Comparison of ENCODE assay signal across 11 cellular contexts in the genomic region with DNA sequence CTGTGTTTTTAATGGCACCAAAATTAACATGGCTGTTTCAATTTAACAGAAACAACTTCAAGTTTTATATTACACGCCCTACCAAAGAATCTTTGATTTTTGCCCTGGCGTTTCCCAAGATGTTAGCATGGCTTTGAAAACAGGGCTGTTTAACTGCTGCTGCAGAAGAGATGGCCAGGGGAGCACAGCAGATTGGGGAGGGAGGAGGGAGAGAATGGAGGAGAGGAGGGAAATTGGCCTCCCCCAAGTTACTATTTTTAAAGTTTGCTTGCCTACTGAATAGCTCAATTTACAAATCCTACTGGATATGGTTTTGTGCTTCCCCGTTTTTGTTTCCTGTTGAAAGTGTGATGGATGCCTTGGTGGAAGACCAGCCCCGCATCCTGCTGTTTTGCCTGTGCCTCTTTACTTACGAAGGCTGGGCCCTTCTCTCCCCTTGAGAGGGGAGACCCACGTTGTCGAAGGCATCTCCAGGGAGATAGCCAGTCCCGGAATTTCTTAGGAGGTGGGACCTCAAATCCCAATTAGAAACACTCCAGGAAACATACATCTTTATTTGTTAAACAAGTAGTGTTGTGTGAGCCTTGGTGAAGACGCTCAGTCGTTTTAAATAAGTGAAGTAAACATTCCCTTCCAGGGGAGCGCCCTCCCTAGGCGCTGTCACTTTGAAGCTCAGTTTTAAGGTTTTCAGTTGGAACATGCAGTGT.
DNase-seq lines count a peak whose midpoint lies in the region; ATAC-seq, FAIRE-seq and TF ChIP-seq lines count a peak whose summit lies in the region.
"Had no signal": no experiment of that assay in that cellular context is flagged by ENCODE, and none has a peak within 500 bp of the region (broad histone marks: within the 10 kb centered on the region; RNA-seq: fewer than 3 reads in every experiment).

No MANE protein-coding gene starts in this region.

- H3K4me1 ChIP-seq in Caco-2 (peaks cover 33% of the 10 kb centered on the region), rectal smooth muscle tissue (ENCODE audit: control insufficient read depth, insufficient read depth, low read length) (peaks cover 3% of the 10 kb centered on the region)

- peak overlapping the region; percentile 59 for H3K27ac Mint-ChIP-seq in Caco-2 (ENCODE audit: unreplicated experiment)
- peak overlapping the region in 4 of 5 experiments; percentile 33 to 84 (median 76) for H3K27ac Mint-ChIP-seq in brain
- no peak overlapping the region for H3K27ac Mint-ChIP-seq in activated T-helper 1 cell treated with anti-CD3 and anti-CD28 coated beads, Interleukin-12 subunit alpha, Interleukin-12 subunit beta, Interleukin-2, Interleukin-4 antibody, amounts not matched to agents 30 ng/mL and 10 ng/mL and 1 ng/mL, durations not matched to agents 14 hours and 24 hours and 36 hours
- H3K27ac Mint-ChIP-seq: activated naive CD8-positive, alpha-beta T cell had no signal

- no TSS peak for BruUV-seq in Caco-2 (replicated peaks; lab: Mats Ljungman, UMichigan)

- CTCF ChIA-PET in Caco-2 (lab: Charles Lee): no interaction called here

- no peaks in the 10 kb centered on the region for H3K36me3 ChIP-seq in Caco-2 (ENCODE audit: control insufficient read depth, insufficient read depth, low read length)
- H3K36me3 ChIP-seq in rectal smooth muscle tissue (ENCODE audit: control insufficient read depth, insufficient read depth, low read length): no peaks in the 10 kb centered on the region

- H3K9me3 Mint-ChIP-seq in Caco-2 (ENCODE audit: unreplicated experiment): no peaks in the 10 kb centered on the region
- H3K9me3 Mint-ChIP-seq in brain: no peaks in the 10 kb centered on the region
- no peaks in the 10 kb centered on the region for H3K9me3 Mint-ChIP-seq in activated T-helper 1 cell treated with anti-CD3 and anti-CD28 coated beads, Interleukin-12 subunit alpha, Interleukin-12 subunit beta, Interleukin-2, Interleukin-4 antibody, amounts not matched to agents 30 ng/mL and 10 ng/mL and 1 ng/mL, durations not matched to agents 14 hours and 24 hours and 36 hours

- no peak for FAIRE-seq in RCC 7860 (lab: Jason Lieb, UNC)

- no peaks in the 10 kb centered on the region for H3K27me3 Mint-ChIP-seq in Caco-2 (ENCODE audit: insufficient read depth, unreplicated experiment)
- no peaks in the 10 kb centered on the region for H3K27me3 Mint-ChIP-seq in brain
- H3K27me3 Mint-ChIP-seq in activated T-helper 1 cell treated with anti-CD3 and anti-CD28 coated beads, Interleukin-12 subunit alpha, Interleukin-12 subunit beta, Interleukin-2, Interleukin-4 antibody, amounts not matched to agents 30 ng/mL and 10 ng/mL and 1 ng/mL, durations not matched to agents 14 hours and 24 hours and 36 hours (ENCODE audit: insufficient read depth): peaks cover 4% of the 10 kb centered on the region
- H3K27me3 Mint-ChIP-seq: activated naive CD8-positive, alpha-beta T cell had no signal

- H3K27ac ChIP-seq in rectal smooth muscle tissue (ENCODE audit: low read depth, low read length): no peak overlapping the region

- ATAC-seq in HG02610 (IDR thresholded peaks at IDR 0.05; ENCODE audit: unreplicated experiment): no peak
- ATAC-seq: SK-N-SH treated with all-trans-retinoic acid at 6 μM for 48 hours had no signal

- H3K36me3 Mint-ChIP-seq in Caco-2 (ENCODE audit: insufficient read depth, unreplicated experiment): peaks cover 16% of the 10 kb centered on the region
- H3K36me3 Mint-ChIP-seq in brain: peaks cover 57% of the 10 kb centered on the region
- H3K36me3 Mint-ChIP-seq in activated T-helper 1 cell treated with anti-CD3 and anti-CD28 coated beads, Interleukin-12 subunit alpha, Interleukin-12 subunit beta, Interleukin-2, Interleukin-4 antibody, amounts not matched to agents 30 ng/mL and 10 ng/mL and 1 ng/mL, durations not matched to agents 14 hours and 24 hours and 36 hours (ENCODE audit: low read depth): peaks cover 11% of the 10 kb centered on the region

- H3K4me1 Mint-ChIP-seq in Caco-2 (ENCODE audit: low read depth, unreplicated experiment) (peaks cover 44% of the 10 kb centered on the region), brain (peaks cover 70% of the 10 kb centered on the region)
- H3K4me1 Mint-ChIP-seq in activated T-helper 1 cell treated with anti-CD3 and anti-CD28 coated beads, Interleukin-12 subunit alpha, Interleukin-12 subunit beta, Interleukin-2, Interleukin-4 antibody, amounts not matched to agents 30 ng/mL and 10 ng/mL and 1 ng/mL, durations not matched to agents 14 hours and 24 hours and 36 hours (ENCODE audit: low read depth): peaks cover 15% of the 10 kb centered on the region

- no peak overlapping the region for H3K4me3 ChIP-seq in Caco-2 (ENCODE audit: low read depth, low read length)
- H3K4me3 ChIP-seq in rectal smooth muscle tissue (ENCODE audit: low read length): peak overlapping the region; percentile 7

- DNase-seq in Caco-2 (no peak), iPS-NIHi11 (ENCODE audit: low spot score) (peak; percentile 51), RCC 7860 (ENCODE audit: low spot score) (no peak), NCI-H146 (lab: John Stamatoyannopoulos, UW) (no peak)
- no peak for DNase-seq in activated T-helper 1 cell treated with anti-CD3 and anti-CD28 coated beads, Interleukin-12 subunit alpha, Interleukin-12 subunit beta, Interleukin-2, Interleukin-4 antibody, amounts not matched to agents 30 ng/mL and 10 ng/mL and 1 ng/mL, durations not matched to agents 14 hours and 24 hours and 36 hours (ENCODE audit: low spot score)
- DNase-seq: cerebellar nuclear complex had no signal

- H3K9ac ChIP-seq in rectal smooth muscle tissue (ENCODE audit: low read length): no peak overlapping the region

- H3K9me3 ChIP-seq in Caco-2: no peaks in the 10 kb centered on the region

- H3K27me3 ChIP-seq in Caco-2 (replicated peaks; ENCODE audit: control insufficient read depth, insufficient read depth, low read length) (no peaks in the 10 kb centered on the region), rectal smooth muscle tissue (ENCODE audit: control insufficient read depth, insufficient read depth, low read length) (no peaks in the 10 kb centered on the region)

- POLR2A ChIA-PET in Caco-2 (lab: Charles Lee): no interaction called here

- H3K4me3 Mint-ChIP-seq in Caco-2 (ENCODE audit: unreplicated experiment): no peak overlapping the region
- peak overlapping the region; percentile 5 to 61 (median 34) for H3K4me3 Mint-ChIP-seq in brain
- no peak overlapping the region for H3K4me3 Mint-ChIP-seq in activated T-helper 1 cell treated with anti-CD3 and anti-CD28 coated beads, Interleukin-12 subunit alpha, Interleukin-12 subunit beta, Interleukin-2, Interleukin-4 antibody, amounts not matched to agents 30 ng/mL and 10 ng/mL and 1 ng/mL, durations not matched to agents 14 hours and 24 hours and 36 hours
- H3K4me3 Mint-ChIP-seq: activated naive CD8-positive, alpha-beta T cell had no signal

- intact Hi-C loops in Caco-2 (cut with micrococcal nuclease; ENCODE audit: unreplicated experiment): loop anchor here (5.0 kb wide), 1 partner anchor 87 kb away; no protein-coding TSS in a partner anchor
- intact Hi-C loops in activated T-helper 1 cell treated with anti-CD3 and anti-CD28 coated beads, Interleukin-12 subunit alpha, Interleukin-12 subunit beta, Interleukin-2, Interleukin-4 antibody, amounts not matched to agents 30 ng/mL and 10 ng/mL and 1 ng/mL, durations not matched to agents 14 hours and 24 hours and 36 hours (cut with micrococcal nuclease): no loop called here

- TF ChIP-seq CTCF in Caco-2 (IDR thresholded peaks at IDR 0.05; ENCODE audit: insufficient read depth in 1 of 2, low read depth in 1 of 2, low read length in 1 of 2, severe bottlenecking in 1 of 2, unreplicated experiment in 1 of 2): no peak
- TF ChIP-seq CTCF in brain (conservative IDR thresholded peaks at IDR 0.05): no peak

Comparison
In these comparisons a context has a peak if more than half of its experiments do, and no peak if none do; other contexts are left out.
1. H3K4me3 Mint-ChIP-seq: peak in brain (5 of 5); none in Caco-2 (single experiment) and activated T-helper 1 cell treated with anti-CD3 and anti-CD28 coated beads, Interleukin-12 subunit alpha, Interleukin-12 subunit beta, Interleukin-2, Interleukin-4 antibody, amounts not matched to agents 30 ng/mL and 10 ng/mL and 1 ng/mL, durations not matched to agents 14 hours and 24 hours and 36 hours (single experiment).